In the genomic region with DNA sequence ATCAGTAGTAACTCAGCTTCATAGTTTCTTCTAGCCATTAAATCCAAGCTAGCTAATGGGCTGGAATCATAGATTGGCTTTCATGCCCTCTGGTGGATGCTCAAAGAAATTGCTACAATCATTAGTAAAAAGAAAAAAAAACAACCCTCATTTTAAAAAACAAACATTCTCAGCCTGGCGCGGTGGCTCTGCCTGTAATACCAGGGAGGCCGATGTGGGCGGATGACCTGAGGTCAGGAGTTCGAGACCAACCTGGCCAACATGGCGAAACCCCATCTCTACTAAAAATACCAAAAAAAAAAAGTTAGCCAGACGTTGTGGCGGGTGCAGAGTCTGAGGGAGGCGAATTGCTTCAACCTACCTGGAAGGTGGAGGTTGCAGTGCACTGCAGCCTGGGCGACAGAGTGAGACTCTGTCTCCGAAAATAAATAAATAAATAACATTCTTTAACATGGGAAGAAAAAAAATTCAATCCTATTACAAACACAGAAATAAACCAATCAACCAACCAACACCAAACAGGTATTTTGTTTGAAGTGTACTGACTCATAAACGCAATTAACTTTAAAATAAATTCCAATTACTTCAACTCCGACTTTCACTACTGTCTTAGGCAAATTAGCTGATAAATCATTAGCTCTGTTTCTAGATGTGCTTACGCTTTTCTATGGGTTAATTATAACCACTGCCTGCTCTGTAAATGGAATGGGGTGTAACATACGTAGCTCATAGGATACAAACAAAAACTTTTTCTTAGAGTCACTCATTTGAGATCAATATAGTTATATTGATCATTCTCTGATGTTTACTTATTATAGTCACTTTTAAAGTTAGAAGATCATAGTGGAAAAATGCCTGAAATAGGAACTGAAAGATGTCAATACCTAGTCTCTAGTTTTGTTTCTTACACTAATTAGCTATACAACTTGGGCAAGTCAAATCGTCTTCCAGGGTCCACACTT, we compare ENCODE assay signal across 8 cellular contexts. TPM values are rescaled to one million over a fixed set of nuclear protein-coding genes. Genes with fewer than 3 reads are reported as not detected.
DNase-seq lines count a peak whose midpoint lies in the region; ATAC-seq and TF ChIP-seq lines count a peak whose summit lies in the region.

No MANE protein-coding gene starts in this region.

- peak overlapping the region; percentile 56 for H2AFZ ChIP-seq in parathyroid adenoma

- no peaks in the 10 kb centered on the region for H3K36me3 ChIP-seq in parathyroid adenoma (ENCODE audit: control insufficient read depth, insufficient read depth, low read length)

- no peak overlapping the region for H3K9ac ChIP-seq in parathyroid adenoma

- DNase-seq in DMS53 treated with DMSO at 0.1 percent for 48 hours (lab: John Stamatoyannopoulos, UW; ENCODE audit: unreplicated experiment) (peak; percentile 59), HL-60 (ENCODE audit: low read depth in 1 of 2, low spot score in 1 of 2) (peak; percentile 25 to 42), NOMO-1 treated with dmso at 0.1 percent for 144 hours (lab: John Stamatoyannopoulos, UW; ENCODE audit: unreplicated experiment) (peak; percentile 45), fibroblast of villous mesenchyme (ENCODE audit: low read depth) (peak; percentile 72), cortex of kidney (lab: John Stamatoyannopoulos, UW) (no peak)
- DNase-seq in activated T-cell treated with anti-CD3 and anti-CD28 coated beads, Interleukin-2, amount 50 U/mL, for 48 hours, result peak; percentile 59 to 61

- H3K27ac ChIP-seq in HL-60 (replicated peaks) (no peak overlapping the region), parathyroid adenoma (no peak overlapping the region)

- ATAC-seq in GM21423 (IDR thresholded peaks at IDR 0.05; ENCODE audit: unreplicated experiment), result peak; percentile 74

- H3K4me3 ChIP-seq in HL-60 (replicated peaks; ENCODE audit: insufficient read depth, low read length) (no peak overlapping the region), fibroblast of villous mesenchyme (ENCODE audit: low read depth, low read length) (no peak overlapping the region), parathyroid adenoma (ENCODE audit: low read depth, low read length) (no peak overlapping the region)

- no peaks in the 10 kb centered on the region for H3K27me3 ChIP-seq in HL-60 (ENCODE audit: insufficient read depth, poor library complexity, severe bottlenecking)
- H3K27me3 ChIP-seq in parathyroid adenoma (ENCODE audit: control insufficient read depth, insufficient read depth, low read length), result no peaks in the 10 kb centered on the region

- peak; percentile 24 for TF ChIP-seq CTCF in HL-60 (IDR thresholded peaks at IDR 0.05; ENCODE audit: insufficient read depth, low read length)
- peak; percentile 71 for TF ChIP-seq CTCF in fibroblast of villous mesenchyme (IDR thresholded peaks at IDR 0.05; ENCODE audit: insufficient read depth, low read depth, low read length)
- peak; percentile 67 for TF ChIP-seq CTCF in parathyroid adenoma (IDR thresholded peaks at IDR 0.05)

- no peak overlapping the region for H3K4me2 ChIP-seq in parathyroid adenoma (ENCODE audit: low read length)

- no peaks in the 10 kb centered on the region for H3K4me1 ChIP-seq in parathyroid adenoma

- H3K79me2 ChIP-seq in parathyroid adenoma, result no peaks in the 10 kb centered on the region

- H3K9me3 ChIP-seq in parathyroid adenoma (ENCODE audit: control insufficient read depth, low read length), result no peaks in the 10 kb centered on the region

RNA-seq across cellular contexts. Expression of a gene that starts 24.9 kb away (rescaled TPM):
- total RNA-seq in fibroblast of villous mesenchyme, result not detected in 2 replicates

RNA-seq across cellular contexts. Expression of a gene that starts 36.8 kb away (rescaled TPM):
- under 0.01 and 0.43 TPM in 2 replicates for total RNA-seq in fibroblast of villous mesenchyme
